ENCODE assay signal across 9 cellular contexts in the genomic region with DNA sequence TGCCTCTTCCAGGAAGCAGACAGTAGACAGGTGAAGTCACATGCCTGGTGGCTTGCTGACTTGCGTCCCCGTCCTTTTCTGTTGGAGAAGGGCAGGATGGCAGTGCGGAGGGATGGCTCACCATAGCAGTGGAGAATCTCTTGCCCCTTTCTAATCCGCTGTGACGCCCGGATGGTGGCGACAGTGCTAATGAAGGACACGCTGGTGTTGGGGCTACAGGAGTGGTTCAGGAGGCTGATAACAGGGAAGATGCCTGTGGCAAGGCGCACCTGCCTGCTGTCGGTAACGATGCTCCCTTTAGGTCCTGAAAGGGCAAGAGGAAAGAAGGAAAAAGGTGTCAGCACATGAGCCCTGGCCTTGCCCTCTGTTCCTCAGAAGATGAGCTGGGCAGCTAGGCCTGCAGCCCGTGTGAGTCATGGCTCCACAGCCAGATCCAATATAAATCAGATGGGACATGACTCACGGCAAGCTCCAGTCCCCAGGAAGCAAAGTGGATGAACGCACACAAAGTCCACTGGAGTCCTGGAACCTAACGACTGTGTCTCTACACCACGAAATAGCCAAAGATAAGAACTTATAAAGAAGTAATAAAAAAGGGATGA. TPM values are rescaled to one million over a fixed set of nuclear protein-coding genes. Genes with fewer than 3 reads are reported as not detected.
DNase-seq lines count a peak whose midpoint lies in the region; ATAC-seq and TF ChIP-seq lines count a peak whose summit lies in the region.
"Had no signal": no experiment of that assay in that cellular context is flagged by ENCODE, and none has a peak within 500 bp of the region (broad histone marks: within the 10 kb centered on the region; RNA-seq: fewer than 3 reads in every experiment).

No MANE protein-coding gene starts in this region.

- H3K4me1 ChIP-seq in breast epithelium, result peaks cover 0 to 9% of the 10 kb centered on the region in 2 donors
- H3K4me1 ChIP-seq in naive thymus-derived CD4-positive, alpha-beta T cell (ENCODE audit: control insufficient read depth in 2 of 2, insufficient read depth in 2 of 2, low read length in 2 of 2), result no peaks in the 10 kb centered on the region

- POLR2A ChIA-PET in HEK293T (lab: Yijun Ruan, JAX), result interaction anchor here (0.9 kb wide), 1 partner anchor 42 kb away, joined by 3 read pairs; the partner anchor contains the start of genes RPA1 and SMYD4
- POLR2A ChIA-PET in naive thymus-derived CD4-positive, alpha-beta T cell (lab: Charles Lee), result interaction anchor here (0.7 kb wide), 1 partner anchor 118 kb away, joined by 3 read pairs; no protein-coding TSS in a partner anchor

- H3K4me3 Mint-ChIP-seq in naive thymus-derived CD4-positive, alpha-beta T cell, result no peak overlapping the region
- H3K4me3 Mint-ChIP-seq: activated B cell treated with CpG ODN at 0.5 μM for 24 hours had no signal

- H3K4me3 ChIP-seq in breast epithelium, result no peak overlapping the region
- H3K4me3 ChIP-seq in naive thymus-derived CD4-positive, alpha-beta T cell (ENCODE audit: low read length), result no peak overlapping the region

- no peaks in the 10 kb centered on the region for H3K27me3 Mint-ChIP-seq in naive thymus-derived CD4-positive, alpha-beta T cell
- H3K27me3 Mint-ChIP-seq: activated B cell treated with CpG ODN at 0.5 μM for 24 hours had no signal

- peak overlapping the region in 1 of 9 donors; percentile 31 for H3K27ac Mint-ChIP-seq in naive thymus-derived CD4-positive, alpha-beta T cell
- H3K27ac Mint-ChIP-seq: activated B cell treated with CpG ODN at 0.5 μM for 24 hours had no signal

- H3K36me3 Mint-ChIP-seq in naive thymus-derived CD4-positive, alpha-beta T cell, result peaks cover 0 to 31% (median 18%) of the 10 kb centered on the region in 5 donors

- CTCF ChIA-PET in HEK293T (lab: Yijun Ruan, JAX), result interaction anchor here (1.0 kb wide), 1 partner anchor 66 kb away, joined by 4 read pairs; no protein-coding TSS in a partner anchor
- CTCF ChIA-PET in naive thymus-derived CD4-positive, alpha-beta T cell (lab: Charles Lee), result interaction anchor here (0.5 to 1.1 kb wide), 2 partner anchors 66 to 80 kb away, joined by 3 to 5 read pairs; no protein-coding TSS in a partner anchor

- peak overlapping the region; percentile 70 to 89 for H3K27ac ChIP-seq in breast epithelium
- H3K27ac ChIP-seq in naive thymus-derived CD4-positive, alpha-beta T cell (ENCODE audit: low read depth, low read length), result no peak overlapping the region

- peaks cover 2 to 20% (median 16%) of the 10 kb centered on the region in 7 donors for H3K4me1 Mint-ChIP-seq in naive thymus-derived CD4-positive, alpha-beta T cell

- intact Hi-C loops in breast epithelium (cut with DNase I; ENCODE audit: low total_unique reads), result no loop called here
- intact Hi-C loops in naive thymus-derived CD4-positive, alpha-beta T cell (cut with micrococcal nuclease), result no loop called here

- no peaks in the 10 kb centered on the region for H3K9me3 ChIP-seq in breast epithelium
- H3K9me3 ChIP-seq in naive thymus-derived CD4-positive, alpha-beta T cell (ENCODE audit: control insufficient read depth in 2 of 3, low read length in 3 of 3), result no peaks in the 10 kb centered on the region

- no peak for TF ChIP-seq CTCF in breast epithelium (IDR thresholded peaks at IDR 0.05)

- no peaks in the 10 kb centered on the region for H3K36me3 ChIP-seq in breast epithelium
- H3K36me3 ChIP-seq in naive thymus-derived CD4-positive, alpha-beta T cell (ENCODE audit: control insufficient read depth in 2 of 3, insufficient read depth in 3 of 3, low read length in 3 of 3), result peaks cover 0 to 45% (median 7%) of the 10 kb centered on the region in 3 experiments

- no peak for ATAC-seq in GM18502 (IDR thresholded peaks at IDR 0.05; ENCODE audit: poor library complexity, unreplicated experiment)
- no peak for ATAC-seq in naive thymus-derived CD4-positive, alpha-beta T cell

- peak; percentile 46 for DNase-seq in HEK293T (ENCODE audit: extremely low spot score)
- DNase-seq in breast epithelium (ENCODE audit: low spot score in 2 of 2), result no peak
- DNase-seq in kidney tubule cell (ENCODE audit: low spot score), result peak; percentile 95
- DNase-seq in stromal cell of bone marrow (ENCODE audit: low read depth), result peak; percentile 93
- DNase-seq in cerebellar nuclear complex (lab: John Stamatoyannopoulos, UW), result no peak
- no peak for DNase-seq in naive thymus-derived CD4-positive, alpha-beta T cell
- no peak for DNase-seq in NCI-H2171 treated with DMSO at 0.1 percent for 48 hours (lab: John Stamatoyannopoulos, UW)
- DNase-seq: activated B cell treated with CpG ODN at 0.5 μM for 24 hours had no signal

- no peaks in the 10 kb centered on the region for H3K9me3 Mint-ChIP-seq in naive thymus-derived CD4-positive, alpha-beta T cell
- H3K9me3 Mint-ChIP-seq: activated B cell treated with CpG ODN at 0.5 μM for 24 hours had no signal

- no peak for TF ChIP-seq POLR2A in breast epithelium (IDR thresholded peaks at IDR 0.05)

- no peaks in the 10 kb centered on the region for H3K27me3 ChIP-seq in breast epithelium
- H3K27me3 ChIP-seq in naive thymus-derived CD4-positive, alpha-beta T cell (ENCODE audit: control insufficient read depth in 2 of 2, insufficient read depth in 2 of 2, low read length in 2 of 2), result no peaks in the 10 kb centered on the region

TF ChIP-seq in HEK293T, 16 proteins besides CTCF, POLR2A, EP300 and RAD21:
- TF ChIP-seq PKNOX1 (IDR thresholded peaks at IDR 0.05) (no peak), ARNT (IDR thresholded peaks at IDR 0.05) (no peak), FOXA1 (IDR thresholded peaks at IDR 0.05) (no peak), FOXM1 (IDR thresholded peaks at IDR 0.05; ENCODE audit: borderline replicate concordance) (no peak), SUZ12 (IDR thresholded peaks at IDR 0.05) (no peak), NFRKB (IDR thresholded peaks at IDR 0.05) (no peak), FOXK2 (IDR thresholded peaks at IDR 0.05) (no peak), BHLHE40 (IDR thresholded peaks at IDR 0.05; ENCODE audit: borderline replicate concordance) (no peak), HDGF (IDR thresholded peaks at IDR 0.05; ENCODE audit: borderline replicate concordance) (no peak), L3MBTL2 (conservative IDR thresholded peaks at IDR 0.05) (no peak), ZNF384 (IDR thresholded peaks at IDR 0.05) (no peak), TARDBP (IDR thresholded peaks at IDR 0.05) (no peak), SP1 (IDR thresholded peaks at IDR 0.05) (no peak), CTBP1 (IDR thresholded peaks at IDR 0.05; ENCODE audit: borderline replicate concordance) (no peak), ELF4 (IDR thresholded peaks at IDR 0.05) (no peak), LEF1 (IDR thresholded peaks at IDR 0.05; ENCODE audit: borderline replicate concordance) (no peak)

RNA-seq across cellular contexts. Expression of gene SERPINF1, which starts 25.5 kb away (rescaled TPM):
- 1,000 to 10,000 TPM in 1 of 3 donors, 100 to 1,000 TPM in 2; 427 to 3,050 (median 615) TPM for total RNA-seq in breast epithelium
- total RNA-seq in naive thymus-derived CD4-positive, alpha-beta T cell, result 10 to 100 TPM in 1 of 5 experiments, 1 to 10 TPM in 3, not detected in 1; 1.5 to 12.1 (median 4.9) TPM
- 1 to 10 TPM; 4.6 to 8.9 TPM for polyA plus RNA-seq in naive thymus-derived CD4-positive, alpha-beta T cell

RNA-seq across cellular contexts. Expression of gene SMYD4, which starts 42.3 kb away (rescaled TPM):
- 10 to 100 TPM; 16.0 to 20.3 (median 18.7) TPM for total RNA-seq in breast epithelium
- total RNA-seq in naive thymus-derived CD4-positive, alpha-beta T cell, result 10 to 100 TPM; 19.8 to 38.4 (median 32.5) TPM
- 10 to 100 TPM in 1 of 2 donors, 1 to 10 TPM in 1; 9.7 to 18.0 TPM for polyA plus RNA-seq in naive thymus-derived CD4-positive, alpha-beta T cell

RNA-seq across cellular contexts. Expression of gene RPA1, which starts 42.4 kb away (rescaled TPM):
- 10 to 100 TPM; 34.7 to 40.6 (median 34.7) TPM for total RNA-seq in breast epithelium
- total RNA-seq in naive thymus-derived CD4-positive, alpha-beta T cell, result 100 to 1,000 TPM in 3 of 5 experiments, 10 to 100 TPM in 2; 57.8 to 264 (median 110) TPM
- polyA plus RNA-seq in naive thymus-derived CD4-positive, alpha-beta T cell, result 10 to 100 TPM; 80.0 to 85.2 TPM

RNA-seq across cellular contexts. Expression of gene SERPINF2, which starts 44.7 kb away (rescaled TPM):
- total RNA-seq in breast epithelium, result 10 to 100 TPM; 18.4 to 30.1 (median 21.3) TPM
- 1 to 10 TPM in 1 of 5 experiments, under 1 TPM in 4; 0.27 to 1.4 (median 0.65) TPM for total RNA-seq in naive thymus-derived CD4-positive, alpha-beta T cell
- not detected for polyA plus RNA-seq in naive thymus-derived CD4-positive, alpha-beta T cell

Comparison
In these comparisons a context has a peak if more than half of its experiments do, and no peak if none do; other contexts are left out.
1. DNase-seq: peak in HEK293T (single experiment), kidney tubule cell (single experiment) and stromal cell of bone marrow (single experiment); none in breast epithelium (0 of 2), cerebellar nuclear complex (0 of 2), naive thymus-derived CD4-positive, alpha-beta T cell (0 of 9) and NCI-H2171 treated with DMSO at 0.1 percent for 48 hours (single experiment).
2. RNA of gene SERPINF1, which starts 25.5 kb away (total RNA-seq): 427 to 3,050 TPM in breast epithelium; 1.5 to 12.1 TPM in naive thymus-derived CD4-positive, alpha-beta T cell; every median in the first group is over 10 times any median in the second.